In the genomic region with DNA sequence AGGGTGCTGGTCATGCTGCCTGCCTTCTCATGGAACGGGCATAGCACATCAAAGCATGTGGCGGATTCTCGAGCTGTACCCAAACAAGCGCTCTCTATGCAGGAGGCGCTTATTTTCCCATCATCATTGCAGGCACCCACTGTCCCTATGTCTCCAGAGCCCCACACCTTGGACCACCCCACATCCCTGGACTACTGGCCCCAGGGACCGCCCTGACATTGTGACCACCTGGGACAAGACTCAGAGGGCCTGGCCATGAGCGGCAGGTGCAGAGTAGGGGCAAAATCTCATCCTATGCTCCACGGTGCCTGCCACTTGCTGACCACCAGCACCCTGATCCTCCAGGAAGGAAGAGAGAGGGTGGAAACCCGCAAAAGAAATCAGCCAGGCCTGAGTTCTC, we compare ENCODE assay signal across 26 cellular contexts.
"Had no signal": no experiment of that assay in that cellular context is flagged by ENCODE, and none has a peak within 500 bp of the region (broad histone marks: within the 10 kb centered on the region; RNA-seq: fewer than 3 reads in every experiment).

No MANE protein-coding gene starts in this region.

- H3K4me3 Mint-ChIP-seq: effector memory CD8-positive, alpha-beta T cell; immature natural killer cell; mesothelial cell of epicardium; naive thymus-derived CD8-positive, alpha-beta T cell; nephron progenitor cell; stimulated activated naive CD8-positive, alpha-beta T cell treated with anti-CD3 and anti-CD28 coated beads, Interleukin-15, amount 100 ng/mL, for 72 hours; type B pancreatic cell had no signal

- H3K79me2 ChIP-seq: parathyroid adenoma had no signal

- H3K27ac ChIP-seq: cardiac muscle cell, coronary artery, esophagus squamous epithelium, left lung, neutrophil, parathyroid adenoma, psoas muscle, skin epidermis, testis, tibial artery had no signal

- H3K9me3 Mint-ChIP-seq: effector memory CD8-positive, alpha-beta T cell; type B pancreatic cell had no signal

- H3K27me3 ChIP-seq: cardiac muscle cell, left lung, neutrophil, testis had no signal

- H3K27ac Mint-ChIP-seq: effector memory CD8-positive, alpha-beta T cell; immature natural killer cell; mesothelial cell of epicardium; naive thymus-derived CD8-positive, alpha-beta T cell; stimulated activated naive CD8-positive, alpha-beta T cell treated with anti-CD3 and anti-CD28 coated beads, Interleukin-15, amount 100 ng/mL, for 72 hours; type B pancreatic cell had no signal

- H3K4me3 ChIP-seq: cardiac muscle cell, coronary artery, esophagus squamous epithelium, left lung, psoas muscle, skin epidermis, testis, tibial artery had no signal

- H3K4me1 ChIP-seq: esophagus squamous epithelium, left lung, parathyroid adenoma, psoas muscle, testis, tibial artery had no signal

- H3K27me3 Mint-ChIP-seq: stimulated activated naive CD8-positive, alpha-beta T cell treated with anti-CD3 and anti-CD28 coated beads, Interleukin-15, amount 100 ng/mL, for 72 hours had no signal

- H2AFZ ChIP-seq: parathyroid adenoma had no signal

- H3K36me3 ChIP-seq: cardiac muscle cell, esophagus squamous epithelium, left lung, neutrophil, tibial artery had no signal

- DNase-seq: dermis blood vessel endothelial cell; effector memory CD8-positive, alpha-beta T cell; erythroblast; esophagus squamous epithelium; foreskin melanocyte; immature natural killer cell; left lung; mesenchymal stem cell; naive thymus-derived CD8-positive, alpha-beta T cell; nephron progenitor cell; psoas muscle; right cardiac atrium; stimulated activated CD4-positive, alpha-beta T cell treated with anti-CD3 and anti-CD28 coated beads, Interleukin-15, amount 100 ng/mL, for 24 hours; stimulated activated CD4-positive, alpha-beta T cell treated with anti-CD3 and anti-CD28 coated beads, Interleukin-2, amount 100 ng/mL, for 48 hours; stimulated activated CD8-positive, alpha-beta memory T cell treated with anti-CD3 and anti-CD28 coated beads, Interleukin-4, amount 100 ng/mL, for 48 hours; stimulated activated naive CD4-positive, alpha-beta T cell; stimulated activated naive CD8-positive, alpha-beta T cell treated with anti-CD3 and anti-CD28 coated beads, Interleukin-15, amount 100 ng/mL, for 72 hours; testis; tibial artery had no signal

- ATAC-seq: effector memory CD8-positive, alpha-beta T cell; left lung; naive thymus-derived CD8-positive, alpha-beta T cell; psoas muscle; right cardiac atrium; stimulated activated naive CD8-positive, alpha-beta T cell treated with anti-CD3 and anti-CD28 coated beads, Interleukin-15, amount 100 ng/mL, for 72 hours had no signal

- H3K4me1 Mint-ChIP-seq: immature natural killer cell; mesothelial cell of epicardium; naive thymus-derived CD8-positive, alpha-beta T cell; stimulated activated naive CD8-positive, alpha-beta T cell treated with anti-CD3 and anti-CD28 coated beads, Interleukin-15, amount 100 ng/mL, for 72 hours had no signal

- H3K36me3 Mint-ChIP-seq: mesothelial cell of epicardium; naive thymus-derived CD8-positive, alpha-beta T cell; type B pancreatic cell had no signal
